ENCODE assay signal across 15 cellular contexts in genomic region chr1:162305969-162306368, GRCh38.
A peak's percentile ranks its signal among the peaks of the same experiment; 100 is the strongest.
DNase-seq lines count a peak whose midpoint lies in the region; ATAC-seq and TF ChIP-seq lines count a peak whose summit lies in the region.
"Had no signal": no experiment of that assay in that cellular context is flagged by ENCODE, and none has a peak within 500 bp of the region (broad histone marks: within the 10 kb centered on the region; RNA-seq: fewer than 3 reads in every experiment).

No MANE protein-coding gene starts in this region.

- no peak for TF ChIP-seq EP300 in esophagus muscularis mucosa (IDR thresholded peaks at IDR 0.05)

- no peaks in the 10 kb centered on the region for H3K27me3 ChIP-seq in brain microvascular endothelial cell (replicated peaks)
- no peaks in the 10 kb centered on the region for H3K27me3 ChIP-seq in spleen (replicated peaks in 1 of 7)
- no peaks in the 10 kb centered on the region for H3K27me3 ChIP-seq in esophagus muscularis mucosa
- H3K27me3 ChIP-seq: adrenal gland had no signal

- 93 to 100% (median 100%) methylated on average over 1 of the region's 1 CpG for WGBS in spleen, 5 donors
- 91% methylated on average over 1 of the region's 1 CpG for WGBS in esophagus muscularis mucosa

- in situ Hi-C loops in brain microvascular endothelial cell (cut with HindIII; ENCODE audit: low pct_ligation_motif_present, low sequenced_read_pairs), result no loop called here
- in situ Hi-C loops in GM13977 (cut with MboI; ENCODE audit: low pct_unique_long_range_greater_than_20kb, low sequenced_read_pairs, unreplicated experiment), result no loop called here

- no peak overlapping the region for H3K4me3 ChIP-seq in brain microvascular endothelial cell (ENCODE audit: low read depth, low read length)
- no peak overlapping the region for H3K4me3 ChIP-seq in spleen
- H3K4me3 ChIP-seq in esophagus muscularis mucosa, result no peak overlapping the region
- H3K4me3 ChIP-seq: adrenal gland had no signal

- H3K9me3 ChIP-seq in spleen (peaks cover 0 to 29% (median 20%) of the 10 kb centered on the region in 8 donors), esophagus muscularis mucosa (peaks cover 0 to 15% (median 13%) of the 10 kb centered on the region in 4 donors)
- H3K9me3 ChIP-seq: adrenal gland had no signal

- no peak for TF ChIP-seq CTCF in brain microvascular endothelial cell (IDR thresholded peaks at IDR 0.05; ENCODE audit: low read depth, low read length, missing control alignments)
- TF ChIP-seq CTCF in spleen (IDR thresholded peaks at IDR 0.05 in 8 of 11, conservative IDR thresholded peaks at IDR 0.05 in 3 of 11), result no peak
- no peak for TF ChIP-seq CTCF in esophagus muscularis mucosa (IDR thresholded peaks at IDR 0.05)
- no peak for TF ChIP-seq CTCF in GM13977 (IDR thresholded peaks at IDR 0.05; ENCODE audit: extremely low read depth, insufficient read depth, missing control alignments)

- DNase-seq in Daoy (ENCODE audit: low read depth), result peak; percentile 27
- peak; percentile 43 for DNase-seq in brain microvascular endothelial cell
- peak; percentile 48 for DNase-seq in left kidney (ENCODE audit: low read depth, low spot score)
- no peak for DNase-seq in spleen
- no peak for DNase-seq in NCI-H128 (lab: John Stamatoyannopoulos, UW; ENCODE audit: unreplicated experiment)
- DNase-seq in esophagus muscularis mucosa (ENCODE audit: extremely low spot score), result no peak
- no peak for DNase-seq in GM13977 (ENCODE audit: low spot score)
- DNase-seq: adrenal gland; foreskin melanocyte; H9; NCI-H146; NCI-H510A treated with DMSO at 0.1 percent for 48 hours; stimulated activated CD4-positive, alpha-beta T cell treated with anti-CD3 and anti-CD28 coated beads, Interleukin-4, amount 100 ng/mL, for 1 hour had no signal

- TF ChIP-seq POLR2A in spleen (IDR thresholded peaks at IDR 0.05), result no peak
- no peak for TF ChIP-seq POLR2A in esophagus muscularis mucosa (IDR thresholded peaks at IDR 0.05; ENCODE audit: low read depth)

- H3K4me1 ChIP-seq in spleen (peaks cover 0 to 6% (median 0%) of the 10 kb centered on the region in 6 donors), esophagus muscularis mucosa (no peaks in the 10 kb centered on the region)
- H3K4me1 ChIP-seq: adrenal gland had no signal

- intact Hi-C loops in spleen (cut with DNase I; ENCODE audit: low total_unique reads), result no loop called here
- intact Hi-C loops in esophagus muscularis mucosa (cut with DNase I), result no loop called here

- peak; percentile 81 for ATAC-seq in HG03175 (IDR thresholded peaks at IDR 0.05; ENCODE audit: unreplicated experiment)
- ATAC-seq: stimulated activated effector memory CD8-positive, alpha-beta T cell treated with anti-CD3 and anti-CD28 coated beads, Interleukin-12 subunit alpha, Interleukin-12 subunit beta, amount 100 ng/mL, for 72 hours had no signal

- H3K27ac ChIP-seq in brain microvascular endothelial cell, result no peak overlapping the region
- no peak overlapping the region for H3K27ac ChIP-seq in spleen
- H3K27ac ChIP-seq in esophagus muscularis mucosa (replicated peaks in 1 of 4), result no peak overlapping the region
- H3K27ac ChIP-seq: adrenal gland had no signal

- H3K36me3 ChIP-seq in brain microvascular endothelial cell (replicated peaks), result no peaks in the 10 kb centered on the region
- H3K36me3 ChIP-seq in spleen, result no peaks in the 10 kb centered on the region
- no peaks in the 10 kb centered on the region for H3K36me3 ChIP-seq in esophagus muscularis mucosa
- H3K36me3 ChIP-seq: adrenal gland had no signal

Comparison
In these comparisons a context has a peak if more than half of its experiments do, and no peak if none do; other contexts are left out.
1. DNase-seq: peak in Daoy (single experiment), brain microvascular endothelial cell (single experiment) and left kidney (single experiment); none in spleen (single experiment), NCI-H128 (single experiment), esophagus muscularis mucosa (single experiment) and GM13977 (single experiment).